In the genomic region with DNA sequence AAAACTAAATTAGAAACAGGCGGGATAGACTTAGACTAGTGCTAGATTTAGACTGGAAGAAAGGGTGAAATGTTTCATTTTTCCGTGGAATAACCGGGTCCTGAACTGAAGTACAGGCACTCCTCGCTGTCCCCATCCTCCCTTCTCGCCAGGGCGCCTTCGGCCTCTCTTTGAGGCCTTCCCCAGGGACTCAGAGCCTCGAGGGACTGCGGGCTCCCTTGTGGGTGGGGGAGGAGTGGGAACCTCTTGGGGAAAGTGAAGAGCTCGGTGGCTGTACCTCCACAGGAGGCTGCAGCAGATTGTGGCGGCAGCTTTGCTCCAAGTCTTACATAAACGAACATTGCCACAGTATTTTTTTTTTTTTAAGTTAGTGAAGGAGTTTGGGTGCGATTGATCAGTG, we compare ENCODE assay signal across 28 cellular contexts.
"Had no signal": no experiment of that assay in that cellular context is flagged by ENCODE, and none has a peak within 500 bp of the region (broad histone marks: within the 10 kb centered on the region; RNA-seq: fewer than 3 reads in every experiment).

No MANE protein-coding gene starts in this region.

- FAIRE-seq: colon, endometrium, islet of Langerhans, keratinocyte had no signal

- H3K9me3 ChIP-seq: esophagus squamous epithelium, gastrocnemius medialis, lower lobe of right lung had no signal

- H3K27ac ChIP-seq: coronary artery, dorsolateral prefrontal cortex, epithelial cell of prostate, esophagus squamous epithelium, gastrocnemius medialis, heart right ventricle, left lung, lower lobe of right lung had no signal

- DNase-seq: dermis blood vessel endothelial cell; dorsolateral prefrontal cortex; effector CD4-positive, alpha-beta T cell; effector memory CD4-positive, alpha-beta T cell; endodermal cell; erythroblast; esophagus squamous epithelium; foreskin fibroblast; foreskin melanocyte; gastrocnemius medialis; glutamatergic neuron; head of caudate nucleus; heart right ventricle; hippocampal formation; left cardiac atrium; left lung; left ventricle myocardium superior; lower lobe of right lung; mesenchymal stem cell; mucosa of descending colon had no signal

- H3K4me3 ChIP-seq: coronary artery, dorsolateral prefrontal cortex, esophagus squamous epithelium, gastrocnemius medialis, heart right ventricle, left lung, lower lobe of right lung, mucosa of descending colon had no signal

- H3K27me3 ChIP-seq: dorsolateral prefrontal cortex, esophagus squamous epithelium, gastrocnemius medialis, heart right ventricle, left lung had no signal

- H3K4me3 Mint-ChIP-seq: endodermal cell, mesothelial cell of epicardium had no signal

- H3K36me3 ChIP-seq: esophagus squamous epithelium, gastrocnemius medialis, heart right ventricle, left lung, lower lobe of right lung had no signal

- H3K4me1 ChIP-seq: esophagus squamous epithelium, gastrocnemius medialis, heart right ventricle, left lung, lower lobe of right lung had no signal

- H3K9me3 Mint-ChIP-seq: endodermal cell had no signal

- ATAC-seq: esophagus mucosa, gastrocnemius medialis, heart right ventricle, left cardiac atrium, left lung, left ventricle myocardium superior, lower lobe of right lung, mucosa of descending colon had no signal

- H3K4me1 Mint-ChIP-seq: endodermal cell had no signal

- H3K27ac Mint-ChIP-seq: endodermal cell, mesothelial cell of epicardium had no signal

- H3K36me3 Mint-ChIP-seq: mesothelial cell of epicardium had no signal
